ENCODE assay signal across 8 cellular contexts in the genomic region with DNA sequence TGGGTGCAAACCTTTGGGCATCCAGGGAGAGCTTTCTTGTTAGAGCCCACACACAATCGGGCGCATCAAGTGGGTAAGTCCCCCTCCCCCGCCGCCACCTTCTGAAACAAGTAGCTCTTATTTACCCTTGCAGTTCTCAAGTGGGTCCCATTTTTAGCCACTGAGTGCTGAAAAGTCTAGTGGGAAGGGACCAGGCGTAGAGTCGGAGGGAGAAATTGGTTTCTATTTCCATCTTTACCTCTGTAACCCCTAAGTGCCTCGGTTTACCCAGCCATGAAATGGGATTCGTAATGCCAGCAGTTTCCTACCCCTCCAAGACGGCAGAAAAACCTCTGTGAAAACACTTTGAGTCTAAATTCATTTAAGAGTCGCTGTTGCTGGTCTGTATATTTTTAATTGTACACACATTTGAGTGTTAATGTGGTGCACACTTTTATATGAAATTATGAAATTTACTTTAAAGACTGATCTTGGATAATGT. TPM values are rescaled to one million over a fixed set of nuclear protein-coding genes. Genes with fewer than 3 reads are reported as not detected.
A peak's percentile ranks its signal among the peaks of the same experiment; 100 is the strongest.
DNase-seq lines count a peak whose midpoint lies in the region; ATAC-seq, FAIRE-seq and TF ChIP-seq lines count a peak whose summit lies in the region.

No MANE protein-coding gene starts in this region.

- in situ Hi-C loops in astrocyte of the cerebellum (cut with HindIII; ENCODE audit: low sequenced_read_pairs): no loop called here

- H3K9me3 ChIP-seq in HUES48 (ENCODE audit: control insufficient read depth, insufficient read depth, low read length) (no peaks in the 10 kb centered on the region), kidney (ENCODE audit: control insufficient read depth in 1 of 2, low read length in 2 of 2) (no peaks in the 10 kb centered on the region)

- H3K9ac ChIP-seq in HUES48 (ENCODE audit: low read depth, low read length): peak overlapping the region; percentile 10; the same call in 1 of the 2 replicates
- H3K9ac ChIP-seq in kidney (ENCODE audit: low read length in 2 of 2): peak overlapping the region; percentile 14 to 67

- no peaks in the 10 kb centered on the region for H3K36me3 ChIP-seq in BJ (ENCODE audit: control insufficient read depth, insufficient read depth, low read length)
- no peaks in the 10 kb centered on the region for H3K36me3 ChIP-seq in HUES48 (ENCODE audit: control insufficient read depth, insufficient read depth, low read length)
- H3K36me3 ChIP-seq in kidney (ENCODE audit: control insufficient read depth in 1 of 2, insufficient read depth in 2 of 2, low read length in 2 of 2): no peaks in the 10 kb centered on the region

- CTCF ChIA-PET in BJ (lab: Yijun Ruan, JAX): interaction anchor here (0.7 to 1.6 kb wide), 3 partner anchors 10 to 353 kb away, joined by 3 to 4 read pairs (median 4); a partner anchor contains a TSS

- no peak for DNase-seq in BJ (ENCODE audit: low read depth)
- no peak for DNase-seq in astrocyte of the cerebellum (ENCODE audit: low read depth)
- no peak for DNase-seq in kidney
- peak; percentile 5 for DNase-seq in stimulated activated naive CD4-positive, alpha-beta T cell treated with Interleukin-2 at 50 U/mL for 16 hours (lab: John Stamatoyannopoulos, UW)
- no peak for DNase-seq in T1000 (lab: John Stamatoyannopoulos, UW)

- H3K27ac ChIP-seq in HUES48 (ENCODE audit: low read depth, low read length) (no peak overlapping the region), kidney (ENCODE audit: low read depth in 2 of 2, low read length in 2 of 2) (no peak overlapping the region)

- ATAC-seq in HG03565 (IDR thresholded peaks at IDR 0.05; ENCODE audit: unreplicated experiment): no peak
- ATAC-seq in GM21390 (IDR thresholded peaks at IDR 0.05; ENCODE audit: unreplicated experiment): no peak

- POLR2A ChIA-PET in BJ (lab: Charles Lee): no interaction called here

- TF ChIP-seq CTCF in BJ (IDR thresholded peaks at IDR 0.05; ENCODE audit: insufficient read depth, low read depth, low read length) (no peak), astrocyte of the cerebellum (IDR thresholded peaks at IDR 0.05; ENCODE audit: low read depth, low read length, missing control alignments) (no peak), kidney (IDR thresholded peaks at IDR 0.05; ENCODE audit: borderline replicate concordance, extremely low read depth, insufficient read depth) (no peak)

- H3K4me1 ChIP-seq in HUES48 (ENCODE audit: control insufficient read depth, insufficient read depth, low read length) (peaks cover 18% of the 10 kb centered on the region; the same call in 1 of the 2 replicates), kidney (ENCODE audit: control insufficient read depth in 1 of 2, insufficient read depth in 1 of 2, low read depth in 1 of 2, low read length in 2 of 2) (peaks cover 2 to 4% of the 10 kb centered on the region in 2 donors)

- H3K27me3 ChIP-seq in BJ (ENCODE audit: control insufficient read depth, insufficient read depth, low read length) (peaks cover 8% of the 10 kb centered on the region), HUES48 (ENCODE audit: control insufficient read depth, insufficient read depth, low read length) (peaks cover 14% of the 10 kb centered on the region)

- peak overlapping the region; percentile 44 for H3K4me3 ChIP-seq in BJ (ENCODE audit: low read depth, low read length)
- peak overlapping the region; percentile 86 for H3K4me3 ChIP-seq in HUES48 (ENCODE audit: low read depth, low read length)
- H3K4me3 ChIP-seq in astrocyte of the cerebellum (ENCODE audit: low read depth, low read length): peak overlapping the region; percentile 61
- peak overlapping the region; percentile 73 to 74 for H3K4me3 ChIP-seq in kidney (ENCODE audit: low read length in 2 of 2)

- intact Hi-C loops in kidney (cut with DNase I): no loop called here

- FAIRE-seq in kidney (lab: Jason Lieb, UNC): no peak

RNA-seq across cellular contexts. Expression of a gene that starts 0.9 kb away (rescaled TPM):
- polyA plus RNA-seq in BJ (2011; rRNA removed) (0.09 and 0.20 TPM in 2 replicates), kidney (ENCODE audit: insufficient read depth, low read depth, low replicate concordance) (2.4 TPM)
- 0.05 and 0.33 TPM in 2 replicates for polyA minus RNA-seq in BJ (2011; rRNA and poly(A)+ RNA removed)
- total RNA-seq in kidney: 7.1 TPM

RNA-seq across cellular contexts. Expression of a gene that starts 45.3 kb away (rescaled TPM):
- polyA plus RNA-seq in BJ (2011; rRNA removed): 2.3 and 4.4 TPM in 2 replicates
- polyA minus RNA-seq in BJ (2011; rRNA and poly(A)+ RNA removed): 4.6 and 10.1 TPM in 2 replicates
- 8.6 TPM for total RNA-seq in kidney
- 11.3 TPM for polyA plus RNA-seq in kidney (ENCODE audit: insufficient read depth, low read depth, low replicate concordance)
